In genomic region chr1:173757666-173758065, GRCh38 we compare ENCODE assay signal across 27 cellular contexts. TPM values are rescaled to one million over a fixed set of nuclear protein-coding genes. Genes with fewer than 3 reads are reported as not detected.
DNase-seq lines count a peak whose midpoint lies in the region; ATAC-seq, FAIRE-seq and TF ChIP-seq lines count a peak whose summit lies in the region.
"Had no signal": no experiment of that assay in that cellular context is flagged by ENCODE, and none has a peak within 500 bp of the region (broad histone marks: within the 10 kb centered on the region; RNA-seq: fewer than 3 reads in every experiment).

No MANE protein-coding gene starts in this region.

- H3K27ac Mint-ChIP-seq in central memory CD8-positive, alpha-beta T cell (ENCODE audit: low read depth), result peak overlapping the region; percentile 55
- H3K27ac Mint-ChIP-seq: CD4-positive, alpha-beta memory T cell had no signal

- no peak overlapping the region for H3K4me3 ChIP-seq in bronchial epithelial cell (ENCODE audit: low read depth, low read length)
- H3K4me3 ChIP-seq in epithelial cell of esophagus (ENCODE audit: low read length), result no peak overlapping the region
- H3K4me3 ChIP-seq: BLaER1, GM12878 had no signal

- peaks cover 6% of the 10 kb centered on the region for H3K36me3 ChIP-seq in bronchial epithelial cell (ENCODE audit: control insufficient read depth, insufficient read depth, low read length)

- peak; percentile 65 for DNase-seq in bronchial epithelial cell (ENCODE audit: low read depth)
- no peak for DNase-seq in central memory CD8-positive, alpha-beta T cell (ENCODE audit: low spot score in 2 of 2)
- DNase-seq in epithelial cell of esophagus (ENCODE audit: low read depth), result peak; percentile 63
- no peak for DNase-seq in KG1 (lab: John Stamatoyannopoulos, UW)
- no peak for DNase-seq in cerebellum (ENCODE audit: low spot score)
- no peak for DNase-seq in NCI-H446 treated with DMSO at 0.1 percent for 48 hours (lab: John Stamatoyannopoulos, UW)
- DNase-seq: 8988T; ACHN; BE2C; C1 segment of cervical spinal cord; CD4-positive, alpha-beta memory T cell; CD4-positive, CD25-positive, alpha-beta regulatory T cell; CD8-positive, alpha-beta memory T cell; COR-L47; DMS 273 treated with DMSO at 0.1 percent for 48 hours; DMS153; DMS53; DMS79; DND-41; EL; GDM1 had no signal

- TF ChIP-seq CTCF in bronchial epithelial cell (IDR thresholded peaks at IDR 0.05; ENCODE audit: insufficient read depth, low read length, severe bottlenecking), result no peak
- no peak for TF ChIP-seq CTCF in epithelial cell of esophagus (IDR thresholded peaks at IDR 0.05; ENCODE audit: insufficient read depth, low read depth, low read length, missing control alignments)

- peaks cover 54% of the 10 kb centered on the region for H3K36me3 Mint-ChIP-seq in central memory CD8-positive, alpha-beta T cell (ENCODE audit: insufficient read depth)

- no peaks in the 10 kb centered on the region for H3K27me3 Mint-ChIP-seq in central memory CD8-positive, alpha-beta T cell
- H3K27me3 Mint-ChIP-seq: CD4-positive, alpha-beta memory T cell; CD4-positive, CD25-positive, alpha-beta regulatory T cell; CD8-positive, alpha-beta memory T cell had no signal

- no peak for ATAC-seq in central memory CD8-positive, alpha-beta T cell (replicated peaks; ENCODE audit: extremely low read depth, poor library complexity, severe bottlenecking)
- ATAC-seq: GM12878 had no signal

- H3K9me3 Mint-ChIP-seq in central memory CD8-positive, alpha-beta T cell, result peaks cover 7% of the 10 kb centered on the region

- FAIRE-seq in bronchial epithelial cell (lab: Jason Lieb, UNC), result no peak
- FAIRE-seq: A204.1, GM12878, GM12892, GM18507 had no signal

- H3K4me1 Mint-ChIP-seq in central memory CD8-positive, alpha-beta T cell, result peaks cover 9% of the 10 kb centered on the region
- H3K4me1 Mint-ChIP-seq: CD14-positive monocyte had no signal

- no peaks in the 10 kb centered on the region for H3K27me3 ChIP-seq in bronchial epithelial cell (ENCODE audit: control insufficient read depth, insufficient read depth, low read length)
- H3K27me3 ChIP-seq: BE2C, BLaER1 had no signal

- H3K4me3 Mint-ChIP-seq in central memory CD8-positive, alpha-beta T cell, result no peak overlapping the region
- H3K4me3 Mint-ChIP-seq: CD14-positive monocyte; CD4-positive, alpha-beta memory T cell; CD4-positive, CD25-positive, alpha-beta regulatory T cell; CD8-positive, alpha-beta memory T cell had no signal

RNA-seq across cellular contexts. Expression of gene KLHL20, which starts 42.9 kb away (rescaled TPM):
- 35.8 and 39.0 TPM in 2 replicates for total RNA-seq in bronchial epithelial cell
- 28.1 TPM for total RNA-seq in cerebellum

Comparison
In these comparisons a context has a peak if more than half of its experiments do, and no peak if none do; other contexts are left out.
1. DNase-seq: peak in bronchial epithelial cell (single experiment) and epithelial cell of esophagus (single experiment); none in central memory CD8-positive, alpha-beta T cell (0 of 2), KG1 (single experiment), cerebellum (single experiment) and NCI-H446 treated with DMSO at 0.1 percent for 48 hours (single experiment).